18 cellular contexts compared by ENCODE assay signal in the genomic region with DNA sequence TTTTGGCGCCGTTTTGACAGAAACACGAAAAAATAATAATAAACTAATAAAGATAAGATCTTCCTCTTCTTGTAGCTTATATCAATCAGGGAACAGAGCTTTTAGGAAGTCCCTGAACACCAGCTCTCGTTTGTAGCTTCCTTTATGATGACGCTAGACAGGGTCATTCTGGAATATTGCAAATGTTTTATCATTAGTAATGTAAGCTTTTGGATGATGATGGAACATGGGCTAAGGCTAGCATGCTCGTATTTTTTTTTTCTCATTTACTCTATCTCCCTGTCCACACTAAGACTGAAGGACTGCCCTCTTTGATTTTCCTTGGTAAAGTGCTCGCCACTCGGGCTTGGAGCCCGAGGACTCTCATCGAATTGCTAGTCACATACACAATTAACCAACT. TPM values are rescaled to one million over a fixed set of nuclear protein-coding genes. Genes with fewer than 3 reads are reported as not detected.
A peak's percentile ranks its signal among the peaks of the same experiment; 100 is the strongest.
DNase-seq lines count a peak whose midpoint lies in the region; ATAC-seq, FAIRE-seq and TF ChIP-seq lines count a peak whose summit lies in the region.
"Had no signal": no experiment of that assay in that cellular context is flagged by ENCODE, and none has a peak within 500 bp of the region (broad histone marks: within the 10 kb centered on the region; RNA-seq: fewer than 3 reads in every experiment).

No MANE protein-coding gene starts in this region.

- 80% methylated on average over 10 of the region's 10 CpGs; no CpG with 5 or more reads in 1 of the 2 experiments for WGBS in H1 (ENCODE audit: extremely low coverage in 1 of 2, insufficient coverage in 1 of 2, insufficient read length in 1 of 2, insufficient replicate concordance in 2 of 2, low coverage in 1 of 2, low lambda C conversion rate in 2 of 2, missing lambda C conversion rate in 1 of 2), 2 experiments
- WGBS in SK-N-SH (ENCODE audit: low lambda C conversion rate): 68% methylated on average over 10 of the region's 10 CpGs

- FAIRE-seq in H1 (lab: Jason Lieb, UNC): no peak
- no peak for FAIRE-seq in urothelium cell line (lab: Jason Lieb, UNC)
- FAIRE-seq: D721Med had no signal

- H2AFZ ChIP-seq in H1 (ENCODE audit: low read length) (no peak overlapping the region), SK-N-SH (ENCODE audit: low read depth) (no peak overlapping the region)

- peak overlapping the region; percentile 55 to 61; a peak in 3 of 4 replicates for H3K4me2 ChIP-seq in H1 (ENCODE audit: insufficient read depth in 1 of 2, low read depth in 2 of 2, low read length in 2 of 2)
- H3K4me2 ChIP-seq in SK-N-SH: no peak overlapping the region

- no peak for TF ChIP-seq CTCF in natural killer cell (IDR thresholded peaks at IDR 0.05)
- TF ChIP-seq CTCF in NB4 (IDR thresholded peaks at IDR 0.05; ENCODE audit: low read depth, low read length): no peak
- no peak for TF ChIP-seq CTCF in H1 (IDR thresholded peaks at IDR 0.05; ENCODE audit: control extremely low read depth in 1 of 3, insufficient read depth in 1 of 3, low read depth in 1 of 3, low read length in 3 of 3)
- TF ChIP-seq CTCF in SK-N-SH (IDR thresholded peaks at IDR 0.05): no peak

- H3F3A ChIP-seq in SK-N-SH (replicated peaks; ENCODE audit: insufficient read depth): peaks cover 4% of the 10 kb centered on the region

- no peak overlapping the region for H3K14ac ChIP-seq in H1 (ENCODE audit: insufficient read length)

- peak overlapping the region; percentile 3 for H3K4me3 Mint-ChIP-seq in natural killer cell treated with Interleukin-12 subunit alpha and Interleukin-12 subunit beta and Interleukin-15 and Interleukin-18, amount 100 ng/mL, for 72 hours
- no peak overlapping the region for H3K4me3 Mint-ChIP-seq in natural killer cell

- TF ChIP-seq POLR2A in NB4 (IDR thresholded peaks at IDR 0.05; ENCODE audit: extremely low read depth, insufficient read length): no peak
- no peak for TF ChIP-seq POLR2A in H1 (IDR thresholded peaks at IDR 0.05; ENCODE audit: control extremely low read depth in 1 of 2, low read depth in 2 of 2, low read length in 2 of 2)

- H2BK15ac ChIP-seq in H1 (ENCODE audit: low read length): no peak overlapping the region

- TF ChIP-seq RAD21 in H1 (IDR thresholded peaks at IDR 0.05 in 1 of 2, conservative IDR thresholded peaks at IDR 0.05 in 1 of 2; ENCODE audit: low read depth in 2 of 2, low read length in 2 of 2) (no peak), SK-N-SH (IDR thresholded peaks at IDR 0.05; ENCODE audit: low read length) (no peak)

- H3K79me1 ChIP-seq in H1 (ENCODE audit: low read depth, low read length): no peaks in the 10 kb centered on the region

- peaks cover 34 to 58% of the 10 kb centered on the region in 2 donors for H3K27me3 Mint-ChIP-seq in natural killer cell treated with Interleukin-12 subunit alpha and Interleukin-12 subunit beta and Interleukin-15 and Interleukin-18, amount 100 ng/mL, for 72 hours
- peaks cover 32 to 69% of the 10 kb centered on the region in 2 donors for H3K27me3 Mint-ChIP-seq in natural killer cell (ENCODE audit: low read depth in 2 of 2)

- no peak overlapping the region for H3K27ac Mint-ChIP-seq in natural killer cell treated with Interleukin-12 subunit alpha and Interleukin-12 subunit beta and Interleukin-15 and Interleukin-18, amount 100 ng/mL, for 72 hours
- no peak overlapping the region for H3K27ac Mint-ChIP-seq in natural killer cell

- H3K56ac ChIP-seq in H1 (replicated peaks; ENCODE audit: insufficient read length, low read depth, low read length): no peak overlapping the region

- no peak for TF ChIP-seq EP300 in H1 (IDR thresholded peaks at IDR 0.05; ENCODE audit: borderline replicate concordance in 1 of 2, low read depth in 2 of 2, low read length in 2 of 2)
- TF ChIP-seq EP300 in SK-N-SH (IDR thresholded peaks at IDR 0.05; ENCODE audit: borderline replicate concordance in 1 of 2, low read depth in 1 of 2, low read length in 1 of 2): no peak

- no peaks in the 10 kb centered on the region for H3K9me3 ChIP-seq in H1 (ENCODE audit: insufficient read depth in 2 of 2, low read depth in 1 of 2, low read length in 1 of 2)
- no peaks in the 10 kb centered on the region for H3K9me3 ChIP-seq in SK-N-SH
- H3K9me3 ChIP-seq: Peyer's patch had no signal

- peaks cover 4 to 12% of the 10 kb centered on the region in 2 donors for H3K4me1 Mint-ChIP-seq in natural killer cell treated with Interleukin-12 subunit alpha and Interleukin-12 subunit beta and Interleukin-15 and Interleukin-18, amount 100 ng/mL, for 72 hours (ENCODE audit: low read depth in 2 of 2)
- peaks cover 0 to 10% of the 10 kb centered on the region in 2 donors for H3K4me1 Mint-ChIP-seq in natural killer cell

- H4K5ac ChIP-seq in H1 (ENCODE audit: insufficient read length, low read depth, low read length): no peak overlapping the region

- H3K27ac ChIP-seq in H1 (ENCODE audit: low read depth, low read length) (no peak overlapping the region), SK-N-SH (ENCODE audit: low read depth in 2 of 2, low read length in 1 of 2) (no peak overlapping the region)
- H3K27ac ChIP-seq: coronary artery, Peyer's patch, VCaP had no signal

- no peak overlapping the region for H2AK5ac ChIP-seq in H1 (ENCODE audit: low read depth, low read length)

- ATAC-seq in natural killer cell treated with Interleukin-12 subunit alpha and Interleukin-12 subunit beta and Interleukin-15 and Interleukin-18, amount 100 ng/mL, for 72 hours: no peak
- no peak for ATAC-seq in natural killer cell

- H3K4me3 ChIP-seq in NB4 (ENCODE audit: low read depth, low read length) (peak overlapping the region; percentile 91), H1 (ENCODE audit: extremely low read depth in 1 of 4, insufficient read depth in 2 of 4, low read depth in 3 of 4, low read length in 4 of 4) (peak overlapping the region in 1 of 4 experiments; percentile 93; a peak in 3 of 8 replicates), SK-N-SH (ENCODE audit: low read depth in 2 of 2, low read length in 1 of 2) (no peak overlapping the region), H7 (ENCODE audit: insufficient read depth, low read depth, low read length) (no peak overlapping the region)
- H3K4me3 ChIP-seq: coronary artery, Peyer's patch had no signal

- H3K4me1 ChIP-seq in H1 (replicated peaks in 1 of 4; ENCODE audit: control insufficient read depth in 3 of 4, insufficient read depth in 4 of 4, low read length in 3 of 4) (no peaks in the 10 kb centered on the region), SK-N-SH (ENCODE audit: control insufficient read depth in 1 of 2, insufficient read depth in 2 of 2, low read depth in 1 of 2, low read length in 1 of 2) (peaks cover 0 to 3% of the 10 kb centered on the region in 2 experiments; a peak in 1 of 4 replicates)
- H3K4me1 ChIP-seq: Peyer's patch had no signal

- H3K18ac ChIP-seq in H1 (ENCODE audit: extremely low read depth, low read length): no peak overlapping the region

- H4K20me1 ChIP-seq in H1 (replicated peaks in 1 of 2; ENCODE audit: control insufficient read depth in 1 of 2, insufficient read depth in 2 of 2, low read length in 2 of 2): no peaks in the 10 kb centered on the region
- H4K20me1 ChIP-seq in SK-N-SH (ENCODE audit: insufficient read depth): no peaks in the 10 kb centered on the region

- no peak overlapping the region for H2BK12ac ChIP-seq in H1 (ENCODE audit: low read depth, low read length)

- intact Hi-C loops in natural killer cell (cut with micrococcal nuclease): no loop called here

- H3K9me2 ChIP-seq in SK-N-SH: no peaks in the 10 kb centered on the region

- no peak for DNase-seq in natural killer cell treated with Interleukin-12 subunit alpha and Interleukin-12 subunit beta and Interleukin-15 and Interleukin-18, amount 100 ng/mL, for 72 hours (ENCODE audit: low spot score)
- DNase-seq in natural killer cell (no peak), NB4 (ENCODE audit: low read depth) (peak; percentile 27), H1 (ENCODE audit: low read depth in 1 of 2, low spot score in 2 of 2) (no peak), urothelium cell line (ENCODE audit: low spot score) (no peak), SK-N-SH (no peak), NCI-H2171 treated with DMSO at 0.1 percent for 48 hours (lab: John Stamatoyannopoulos, UW) (no peak), H7 (no peak)
- DNase-seq: activated gamma-delta T cell treated with Interleukin-2 at 50 U/mL for 16 hours, GOT3, NCI-H2029 treated with DMSO at 0.1 percent for 48 hours, Peyer's patch had no signal

- no peak overlapping the region for H3K23ac ChIP-seq in H1 (ENCODE audit: insufficient read length)

- no peak overlapping the region for H4K91ac ChIP-seq in H1 (replicated peaks; ENCODE audit: insufficient read length, low read length)

- POLR2A ChIA-PET in H1 (lab: Charles Lee; ENCODE audit: partially characterized antibody) (interaction anchor here (0.9 to 2.4 kb wide), 2 partner anchors 139 to 165 kb away, joined by 3 to 9 read pairs; a partner anchor contains a TSS), SK-N-SH (lab: Yijun Ruan, JAX) (no interaction called here)

- H3K9ac ChIP-seq in H1 (replicated peaks in 1 of 4; ENCODE audit: extremely low read depth in 1 of 4, low read depth in 3 of 4, low read length in 3 of 4) (no peak overlapping the region), SK-N-SH (no peak overlapping the region)

- no peak overlapping the region for H2BK120ac ChIP-seq in H1 (replicated peaks; ENCODE audit: low read depth, low read length)

- no peaks in the 10 kb centered on the region for H3K9me3 Mint-ChIP-seq in natural killer cell treated with Interleukin-12 subunit alpha and Interleukin-12 subunit beta and Interleukin-15 and Interleukin-18, amount 100 ng/mL, for 72 hours
- peaks cover 0 to 2% of the 10 kb centered on the region in 2 donors for H3K9me3 Mint-ChIP-seq in natural killer cell

- no peaks in the 10 kb centered on the region for H3K23me2 ChIP-seq in H1 (ENCODE audit: low read depth, low read length)

- no peak overlapping the region for H2BK20ac ChIP-seq in H1 (ENCODE audit: low read length)

- no peak overlapping the region for H4K8ac ChIP-seq in H1 (ENCODE audit: extremely low read depth, insufficient read depth, low read length)

- H3K4ac ChIP-seq in H1 (replicated peaks; ENCODE audit: insufficient read length, low read depth, low read length): no peak overlapping the region

- H3K79me2 ChIP-seq in H1 (ENCODE audit: control insufficient read depth in 1 of 2, insufficient read depth in 2 of 2, low read length in 2 of 2) (no peaks in the 10 kb centered on the region), SK-N-SH (ENCODE audit: insufficient read depth) (no peaks in the 10 kb centered on the region)

- CTCF ChIA-PET in H1 (lab: Charles Lee; ENCODE audit: partially characterized antibody): interaction anchor here (0.6 to 2.7 kb wide), 8 partner anchors 9 to 431 kb away, joined by 3 to 13 read pairs (median 4); a partner anchor contains a TSS
- CTCF ChIA-PET in SK-N-SH (lab: Yijun Ruan, JAX): no interaction called here

- no peaks in the 10 kb centered on the region for H3K36me3 ChIP-seq in H1 (ENCODE audit: control insufficient read depth in 2 of 4, insufficient read depth in 4 of 4, low read length in 3 of 4)
- no peaks in the 10 kb centered on the region for H3K36me3 ChIP-seq in SK-N-SH (replicated peaks in 1 of 2; ENCODE audit: control insufficient read depth in 1 of 2, insufficient read depth in 2 of 2, low read length in 1 of 2)
- no peaks in the 10 kb centered on the region for H3K36me3 ChIP-seq in H7 (replicated peaks; ENCODE audit: control insufficient read depth, insufficient read depth, low read length)
- H3K36me3 ChIP-seq: Peyer's patch had no signal

- H3K27me3 ChIP-seq in H1 (replicated peaks in 1 of 4; ENCODE audit: control insufficient read depth in 3 of 4, extremely low read depth in 1 of 4, insufficient read depth in 3 of 4, low read length in 3 of 4) (no peaks in the 10 kb centered on the region), SK-N-SH (ENCODE audit: insufficient read depth) (peaks cover 5% of the 10 kb centered on the region; the same call in 1 of the 2 replicates), H7 (ENCODE audit: control insufficient read depth, insufficient read depth, low read length) (no peaks in the 10 kb centered on the region)
- H3K27me3 ChIP-seq: Peyer's patch had no signal

- H2BK5ac ChIP-seq in H1 (ENCODE audit: low read depth, low read length): no peak overlapping the region

- H3K36me3 Mint-ChIP-seq in natural killer cell treated with Interleukin-12 subunit alpha and Interleukin-12 subunit beta and Interleukin-15 and Interleukin-18, amount 100 ng/mL, for 72 hours: no peaks in the 10 kb centered on the region
- H3K36me3 Mint-ChIP-seq in natural killer cell: no peaks in the 10 kb centered on the region

RNA-seq across cellular contexts. Expression of a gene that starts 22.1 kb away (rescaled TPM):
- total RNA-seq in natural killer cell treated with Interleukin-12 subunit alpha and Interleukin-12 subunit beta and Interleukin-15 and Interleukin-18, amount 100 ng/mL, for 72 hours: not detected
- total RNA-seq in natural killer cell: not detected
- total RNA-seq in H1 (2021; fragmentation: NEBNext Ultra II Directional; extraction: Animal tissue kit (Norgen Biotek cat#: 25700)): 0.09 and 0.17 TPM in 2 replicates
- polyA plus RNA-seq in H1 (2011; rRNA removed): 0.05 TPM in 2 replicates
- polyA plus RNA-seq in H1 (2011; cell fraction: cytosol; rRNA removed): 0.03 TPM
- polyA plus RNA-seq in H1 (2011; cell fraction: nucleus; rRNA removed): 0.13 TPM
- 0.05 to 0.11 TPM in 2 of 4 replicates, not detected in the others for polyA plus RNA-seq in H1 (2012, experiment 1 of 2)
- polyA plus RNA-seq in H1 (2012, experiment 2 of 2): 0.09 TPM
- polyA plus RNA-seq in H1 (2013, experiment 1 of 2): 0.08 TPM
- 0.11 TPM for polyA plus RNA-seq in H1 (2013, experiment 2 of 2)
- polyA minus RNA-seq in H1 (2011; rRNA and poly(A)+ RNA removed): 0.16 TPM in 1 of 2 replicates, not detected in the other
- polyA minus RNA-seq in H1 (2011; cell fraction: cytosol; rRNA and poly(A)+ RNA removed): not detected
- not detected for polyA minus RNA-seq in H1 (2011; cell fraction: nucleus; rRNA and poly(A)+ RNA removed)
- polyA plus RNA-seq in SK-N-SH (2012; rRNA removed): not detected in 2 replicates
- not detected in 2 replicates for polyA plus RNA-seq in SK-N-SH (2012; cell fraction: cytosol; rRNA removed)
- not detected in 2 replicates for polyA plus RNA-seq in SK-N-SH (2012; cell fraction: nucleus; rRNA removed)
- 0.03 TPM in 1 of 2 replicates, not detected in the other for total RNA-seq in H7 (2014; rRNA removed; shearing (Covaris generic))
- total RNA-seq: activated CD8-positive, alpha-beta memory T cell treated with anti-CD3 and anti-CD28 coated beads for 36 hours; liver; Peyer's patch; pulmonary artery endothelial cell had no signal
- polyA plus RNA-seq: liver had no signal

RNA-seq across cellular contexts. Expression of a gene that starts 54.4 kb away (rescaled TPM):
- 1 to 10 TPM in 1 of 2 donors, under 1 TPM in 1; 0.71 to 1.0 TPM for total RNA-seq in natural killer cell treated with Interleukin-12 subunit alpha and Interleukin-12 subunit beta and Interleukin-15 and Interleukin-18, amount 100 ng/mL, for 72 hours
- total RNA-seq in natural killer cell: under 1 TPM; 0.18 to 0.83 (median 0.19) TPM
- total RNA-seq in H1 (2021; fragmentation: NEBNext Ultra II Directional; extraction: Animal tissue kit (Norgen Biotek cat#: 25700)): 12.4 and 13.0 TPM in 2 replicates
- 3.4 and 4.8 TPM in 2 replicates for polyA plus RNA-seq in H1 (2011; rRNA removed)
- 5.7 TPM for polyA plus RNA-seq in H1 (2011; cell fraction: cytosol; rRNA removed)
- 1.8 TPM for polyA plus RNA-seq in H1 (2011; cell fraction: nucleus; rRNA removed)
- polyA plus RNA-seq in H1 (2012, experiment 1 of 2): 4.7 to 9.2 TPM (median 7.3 TPM) in 4 replicates
- polyA plus RNA-seq in H1 (2012, experiment 2 of 2): 0.71 TPM
- 12.1 TPM for polyA plus RNA-seq in H1 (2013, experiment 1 of 2)
- polyA plus RNA-seq in H1 (2013, experiment 2 of 2): 11.5 TPM
- polyA minus RNA-seq in H1 (2011; rRNA and poly(A)+ RNA removed): 2.8 and 3.1 TPM in 2 replicates
- 1.5 TPM for polyA minus RNA-seq in H1 (2011; cell fraction: cytosol; rRNA and poly(A)+ RNA removed)
- polyA minus RNA-seq in H1 (2011; cell fraction: nucleus; rRNA and poly(A)+ RNA removed): 4.9 TPM
- polyA plus RNA-seq in SK-N-SH (2012; rRNA removed): 0.77 and 1.1 TPM in 2 replicates
- polyA plus RNA-seq in SK-N-SH (2012; cell fraction: cytosol; rRNA removed): 1.8 and 2.1 TPM in 2 replicates
- 0.74 and 1.5 TPM in 2 replicates for polyA plus RNA-seq in SK-N-SH (2012; cell fraction: nucleus; rRNA removed)
- total RNA-seq in H7 (2014; rRNA removed; shearing (Covaris generic)): 3.1 and 5.1 TPM in 2 replicates
